Comparison of ENCODE assay signal across 1 cellular context in genomic region chr2:8500124-8501054, GRCh38.
TF ChIP-seq lines count a peak whose summit lies in the region.

No MANE protein-coding gene starts in this region.

TF ChIP-seq in HepG2, 621 proteins besides CTCF, POLR2A, EP300 and RAD21 (continued from another document and continues in another):
- TF ChIP-seq ZHX2 (IDR thresholded peaks at IDR 0.05; ENCODE audit: low read depth) = no peak
- no peak for TF ChIP-seq ZHX2 (CRISPR knock-in tag; IDR thresholded peaks at IDR 0.05; ENCODE audit: borderline replicate concordance)
- TF ChIP-seq BORCS8-MEF2B (CRISPR knock-in tag; IDR thresholded peaks at IDR 0.05) = no peak
- no peak for TF ChIP-seq ZBTB37 (CRISPR knock-in tag; IDR thresholded peaks at IDR 0.05)
- TF ChIP-seq KDM5B (CRISPR knock-in tag; IDR thresholded peaks at IDR 0.05; ENCODE audit: borderline replicate concordance) = no peak
- TF ChIP-seq ZNF407 (CRISPR knock-in tag; IDR thresholded peaks at IDR 0.05; ENCODE audit: not compliant biosample characterization) = no peak
- TF ChIP-seq TEAD3 (CRISPR knock-in tag; optimal IDR thresholded peaks at IDR 0.05; ENCODE audit: borderline replicate concordance) = peak; percentile 12
- TF ChIP-seq ZSCAN30 (CRISPR knock-in tag; IDR thresholded peaks at IDR 0.05) = no peak
- TF ChIP-seq ZNF333 (CRISPR knock-in tag; IDR thresholded peaks at IDR 0.05; ENCODE audit: borderline replicate concordance) = no peak
- TF ChIP-seq HDAC1 (CRISPR knock-in tag; IDR thresholded peaks at IDR 0.05) = no peak
- TF ChIP-seq MAFK (conservative IDR thresholded peaks at IDR 0.05 in 1 of 2, IDR thresholded peaks at IDR 0.05 in 1 of 2; ENCODE audit: low read length in 2 of 2) = no peak
- TF ChIP-seq ZNF891 (CRISPR knock-in tag; IDR thresholded peaks at IDR 0.05) = no peak
- peak; percentile 66 for TF ChIP-seq SAP130 (CRISPR knock-in tag; IDR thresholded peaks at IDR 0.05; ENCODE audit: low read depth)
- no peak for TF ChIP-seq GABPA (IDR thresholded peaks at IDR 0.05; ENCODE audit: low read depth, low read length)
- TF ChIP-seq GABPA (CRISPR knock-in tag; IDR thresholded peaks at IDR 0.05; ENCODE audit: low read depth) = no peak
- no peak for TF ChIP-seq ATF2 (CRISPR knock-in tag; IDR thresholded peaks at IDR 0.05)
- TF ChIP-seq KMT2B (CRISPR knock-in tag; IDR thresholded peaks at IDR 0.05) = no peak
- peak; percentile 69 for TF ChIP-seq HNF4A (CRISPR knock-in tag; IDR thresholded peaks at IDR 0.05)
- no peak for TF ChIP-seq ZNF792 (CRISPR knock-in tag; IDR thresholded peaks at IDR 0.05)
- TF ChIP-seq TGIF2 (CRISPR knock-in tag; IDR thresholded peaks at IDR 0.05) = no peak
- 0 out of 2 replicates have a peak, but pooled peaks have one; percentile 28 for TF ChIP-seq DPF2 (CRISPR knock-in tag; IDR thresholded peaks at IDR 0.05; ENCODE audit: borderline replicate concordance, low read depth)
- TF ChIP-seq RELA (CRISPR knock-in tag; IDR thresholded peaks at IDR 0.05) = no peak
- TF ChIP-seq TRIM22 (IDR thresholded peaks at IDR 0.05) = no peak
- TF ChIP-seq CCDC6 (CRISPR knock-in tag; IDR thresholded peaks at IDR 0.05) = peak; percentile 10; the same call in 1 of the 2 replicates
- no peak for TF ChIP-seq ZSCAN5A (CRISPR knock-in tag; IDR thresholded peaks at IDR 0.05; ENCODE audit: borderline replicate concordance)
- no peak for TF ChIP-seq HNF1B (CRISPR knock-in tag; IDR thresholded peaks at IDR 0.05)
- TF ChIP-seq ZNF607 (CRISPR knock-in tag; IDR thresholded peaks at IDR 0.05; ENCODE audit: borderline replicate concordance) = no peak
- TF ChIP-seq NFRKB (IDR thresholded peaks at IDR 0.05) = no peak
- TF ChIP-seq ZBTB33 (CRISPR knock-in tag; IDR thresholded peaks at IDR 0.05) = no peak
- no peak for TF ChIP-seq AKAP8 (CRISPR knock-in tag; IDR thresholded peaks at IDR 0.05)
- no peak for TF ChIP-seq CERS6 (CRISPR knock-in tag; IDR thresholded peaks at IDR 0.05)
- TF ChIP-seq BCL6 (CRISPR knock-in tag; IDR thresholded peaks at IDR 0.05) = peak; percentile 96
